ENCODE assay signal across 1 cellular context in the genomic region with DNA sequence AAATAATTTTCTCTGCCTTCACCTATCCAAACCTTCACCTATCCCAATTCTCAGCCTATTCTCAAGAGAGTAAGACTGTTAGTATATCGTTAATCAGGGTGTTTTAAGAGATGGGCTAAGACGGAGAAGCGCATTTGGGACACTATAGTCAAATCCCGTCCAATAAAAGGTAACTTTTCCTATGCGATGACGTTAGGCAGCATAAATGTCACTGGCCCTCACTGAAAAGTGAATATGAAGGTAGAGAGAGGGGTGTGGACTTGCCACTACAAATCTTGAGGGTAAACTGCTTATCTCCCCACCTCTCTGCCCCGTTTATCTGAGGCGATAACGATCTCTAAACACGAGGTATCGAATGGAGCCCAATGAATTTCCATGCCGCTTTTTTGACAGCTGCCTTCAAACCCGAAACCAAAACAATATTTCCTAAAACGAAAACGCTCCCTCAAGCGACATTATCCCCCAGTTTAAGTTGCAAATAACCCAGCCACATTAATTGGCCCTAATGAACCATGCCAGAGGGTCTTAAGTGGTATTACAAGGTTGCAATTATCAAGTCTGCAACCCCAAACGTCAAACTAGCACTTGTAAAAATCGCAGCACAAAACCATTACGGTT.
TF ChIP-seq lines count a peak whose summit lies in the region.

No MANE protein-coding gene starts in this region.

TF ChIP-seq in IMR-90, 13 proteins besides CTCF, POLR2A, EP300 and RAD21:
- TF ChIP-seq SMC3 (IDR thresholded peaks at IDR 0.05; ENCODE audit: low read depth, low read length) (no peak), CHD1 (IDR thresholded peaks at IDR 0.05; ENCODE audit: low read depth, low read length) (0 out of 2 replicates have a peak, but pooled peaks have one; percentile 0), BHLHE40 (IDR thresholded peaks at IDR 0.05; ENCODE audit: low read depth, low read length) (no peak), MAZ (IDR thresholded peaks at IDR 0.05; ENCODE audit: borderline replicate concordance, low read depth, low read length) (no peak), MXI1 (IDR thresholded peaks at IDR 0.05; ENCODE audit: borderline replicate concordance, low read depth, low read length) (peak; percentile 75)
- TF ChIP-seq, protein P1, sequence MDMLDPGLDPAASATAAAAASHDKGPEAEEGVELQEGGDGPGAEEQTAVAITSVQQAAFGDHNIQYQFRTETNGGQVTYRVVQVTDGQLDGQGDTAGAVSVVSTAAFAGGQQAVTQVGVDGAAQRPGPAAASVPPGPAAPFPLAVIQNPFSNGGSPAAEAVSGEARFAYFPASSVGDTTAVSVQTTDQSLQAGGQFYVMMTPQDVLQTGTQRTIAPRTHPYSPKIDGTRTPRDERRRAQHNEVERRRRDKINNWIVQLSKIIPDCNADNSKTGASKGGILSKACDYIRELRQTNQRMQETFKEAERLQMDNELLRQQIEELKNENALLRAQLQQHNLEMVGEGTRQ (IDR thresholded peaks at IDR 0.05; ENCODE audit: low read depth, low read length): no peak
